20 cellular contexts compared by ENCODE assay signal in genomic region chr1:78081980-78082860, GRCh38. TPM values are rescaled to one million over a fixed set of nuclear protein-coding genes. Genes with fewer than 3 reads are reported as not detected.
A peak's percentile ranks its signal among the peaks of the same experiment; 100 is the strongest.
DNase-seq lines count a peak whose midpoint lies in the region; ATAC-seq, FAIRE-seq and TF ChIP-seq lines count a peak whose summit lies in the region.
"Had no signal": no experiment of that assay in that cellular context is flagged by ENCODE, and none has a peak within 500 bp of the region (broad histone marks: within the 10 kb centered on the region; RNA-seq: fewer than 3 reads in every experiment).

No MANE protein-coding gene starts in this region.

- H3K4me3 ChIP-seq in choroid plexus epithelial cell (ENCODE audit: low read depth, low read length) (no peak overlapping the region), left ventricle myocardium inferior (no peak overlapping the region), skeletal muscle tissue (ENCODE audit: low read length in 3 of 3) (peak overlapping the region in 1 of 3 donors; percentile 49), mucosa of descending colon (no peak overlapping the region)
- H3K4me3 ChIP-seq: GM12878, MG63, vagina had no signal

- intact Hi-C loops in left ventricle myocardium inferior (cut with micrococcal nuclease) (no loop called here), mucosa of descending colon (cut with DNase I, micrococcal nuclease) (no loop called here)

- DNase-seq in M059J (ENCODE audit: low read depth) = peak; percentile 74
- peak; percentile 45 for DNase-seq in choroid plexus epithelial cell (ENCODE audit: low read depth)
- no peak for DNase-seq in left ventricle myocardium inferior
- DNase-seq in GM12892 (ENCODE audit: insufficient read length) = no peak
- no peak for DNase-seq in glomerular visceral epithelial cell (ENCODE audit: extremely low spot score)
- no peak for DNase-seq in mucosa of descending colon
- DNase-seq in activated CD4-positive, alpha-beta T cell treated with anti-CD3 and anti-CD28 coated beads for 1 hour = no peak
- DNase-seq: activated CD8-positive, alpha-beta T cell treated with anti-CD3 and anti-CD28 coated beads, Interleukin-2, amount 10 ng/mL, durations not matched to agents 7 days and 5 days; amygdala; foreskin melanocyte; MG63; NCI-H187; NCI-H510A; occipital lobe; stimulated activated naive CD4-positive, alpha-beta T cell treated with Interleukin-2 at 50 U/mL for 16 hours; SW 1271 had no signal

- H3K27me3 ChIP-seq in left ventricle myocardium inferior (ENCODE audit: low read depth) (no peaks in the 10 kb centered on the region), skeletal muscle tissue (ENCODE audit: control insufficient read depth in 3 of 3, insufficient read depth in 3 of 3, low read length in 3 of 3) (no peaks in the 10 kb centered on the region)
- H3K27me3 ChIP-seq: MG63, vagina had no signal

- peak overlapping the region; percentile 74 for H3K27ac ChIP-seq in left ventricle myocardium inferior (replicated peaks)
- H3K27ac ChIP-seq in skeletal muscle tissue (ENCODE audit: low read depth, low read length) = peak overlapping the region; percentile 85
- H3K27ac ChIP-seq: vagina, VCaP had no signal

- no peak for FAIRE-seq in GM12892 (lab: Jason Lieb, UNC)
- FAIRE-seq: GM12878 had no signal

- H3K9me3 ChIP-seq in left ventricle myocardium inferior (replicated peaks) (peaks cover 17% of the 10 kb centered on the region), skeletal muscle tissue (ENCODE audit: control insufficient read depth in 3 of 3, low read length in 3 of 3) (no peaks in the 10 kb centered on the region), mucosa of descending colon (peaks cover 10% of the 10 kb centered on the region)
- H3K9me3 ChIP-seq: vagina had no signal

- peaks cover 7% of the 10 kb centered on the region for H3K36me3 ChIP-seq in left ventricle myocardium inferior
- H3K36me3 ChIP-seq in skeletal muscle tissue (ENCODE audit: control insufficient read depth in 3 of 3, insufficient read depth in 3 of 3, low read length in 3 of 3) = no peaks in the 10 kb centered on the region
- H3K36me3 ChIP-seq in mucosa of descending colon (ENCODE audit: low read depth) = no peaks in the 10 kb centered on the region
- H3K36me3 ChIP-seq: MG63, vagina had no signal

- ATAC-seq in mucosa of descending colon = no peak
- ATAC-seq: activated CD8-positive, alpha-beta T cell treated with anti-CD3 and anti-CD28 coated beads, Interleukin-2, amount 10 ng/mL, durations not matched to agents 7 days and 5 days; GM12878 had no signal

- peaks cover 44% of the 10 kb centered on the region for H3K4me1 ChIP-seq in left ventricle myocardium inferior
- H3K4me1 ChIP-seq in skeletal muscle tissue (ENCODE audit: control insufficient read depth in 3 of 3, insufficient read depth in 3 of 3, low read length in 3 of 3) = peaks cover 9 to 11% (median 10%) of the 10 kb centered on the region in 3 donors
- no peaks in the 10 kb centered on the region for H3K4me1 ChIP-seq in mucosa of descending colon (ENCODE audit: low read depth)

- H3K9ac ChIP-seq in skeletal muscle tissue (ENCODE audit: low read depth in 1 of 3, low read length in 3 of 3) = peak overlapping the region; percentile 46 to 63 (median 51)

- TF ChIP-seq CTCF in choroid plexus epithelial cell (conservative IDR thresholded peaks at IDR 0.05; ENCODE audit: low read depth, low read length) = no peak
- no peak for TF ChIP-seq CTCF in left ventricle myocardium inferior (IDR thresholded peaks at IDR 0.05; ENCODE audit: borderline replicate concordance)
- no peak for TF ChIP-seq CTCF in mucosa of descending colon (IDR thresholded peaks at IDR 0.05)

- TF ChIP-seq POLR2A in GM12892 (IDR thresholded peaks at IDR 0.05; ENCODE audit: low read depth, low read length) = no peak

RNA-seq across cellular contexts. Expression of gene GIPC2, which starts 36.5 kb away (rescaled TPM):
- total RNA-seq in M059J (2014; rRNA removed; shearing (Covaris generic)) = 1.0 and 1.7 TPM in 2 replicates
- total RNA-seq in left ventricle myocardium inferior (2.5 TPM), skeletal muscle tissue (1.6 TPM), mucosa of descending colon (10 to 100 TPM; 12.8 to 34.7 (median 27.9) TPM)
- polyA plus RNA-seq in GM12892 (2012; ENCODE audit: missing spikeins) = not detected

Comparison
In these comparisons a context has a peak if more than half of its experiments do, and no peak if none do; other contexts are left out.
1. DNase-seq: peak in M059J (single experiment) and choroid plexus epithelial cell (single experiment); none in left ventricle myocardium inferior (single experiment), GM12892 (single experiment), glomerular visceral epithelial cell (single experiment), mucosa of descending colon (0 of 3) and activated CD4-positive, alpha-beta T cell treated with anti-CD3 and anti-CD28 coated beads for 1 hour (single experiment).